ENCODE assay signal across 9 cellular contexts in genomic region chr10:15744217-15744865, GRCh38. TPM values are rescaled to one million over a fixed set of nuclear protein-coding genes. Genes with fewer than 3 reads are reported as not detected.
DNase-seq lines count a peak whose midpoint lies in the region; ATAC-seq and TF ChIP-seq lines count a peak whose summit lies in the region.
"Had no signal": no experiment of that assay in that cellular context is flagged by ENCODE, and none has a peak within 500 bp of the region (broad histone marks: within the 10 kb centered on the region; RNA-seq: fewer than 3 reads in every experiment).

No MANE protein-coding gene starts in this region.

- H3K9me3 ChIP-seq in breast epithelium, result no peaks in the 10 kb centered on the region

- no peaks in the 10 kb centered on the region for H3K4me1 ChIP-seq in breast epithelium

- H3K9me3 Mint-ChIP-seq in MCF 10A (ENCODE audit: unreplicated experiment), result no peaks in the 10 kb centered on the region
- no peaks in the 10 kb centered on the region for H3K9me3 Mint-ChIP-seq in activated T-helper 17 cell treated with anti-CD3 and anti-CD28 coated beads, Interleukin-2, amount 50 U/mL, for 72 hours
- H3K9me3 Mint-ChIP-seq: effector memory CD8-positive, alpha-beta T cell had no signal

- H3K36me3 Mint-ChIP-seq in MCF 10A (ENCODE audit: insufficient read depth, unreplicated experiment), result no peaks in the 10 kb centered on the region
- no peaks in the 10 kb centered on the region for H3K36me3 Mint-ChIP-seq in activated T-helper 17 cell treated with anti-CD3 and anti-CD28 coated beads, Interleukin-2, amount 50 U/mL, for 72 hours (ENCODE audit: low read depth)

- ATAC-seq in activated T-helper 17 cell treated with anti-CD3 and anti-CD28 coated beads, Interleukin-2, amount 50 U/mL, for 72 hours (replicated peaks), result no peak
- ATAC-seq: effector memory CD8-positive, alpha-beta T cell had no signal

- no peak for TF ChIP-seq POLR2A in breast epithelium (IDR thresholded peaks at IDR 0.05)

- H3K4me1 Mint-ChIP-seq in MCF 10A (ENCODE audit: insufficient read depth, unreplicated experiment), result no peaks in the 10 kb centered on the region
- H3K4me1 Mint-ChIP-seq in activated T-helper 17 cell treated with anti-CD3 and anti-CD28 coated beads, Interleukin-2, amount 50 U/mL, for 72 hours, result no peaks in the 10 kb centered on the region

- H3K4me3 ChIP-seq in breast epithelium (no peak overlapping the region), HFF-Myc (replicated peaks; ENCODE audit: low read depth, low read length) (no peak overlapping the region)

- no peak overlapping the region for H3K4me3 Mint-ChIP-seq in MCF 10A (ENCODE audit: unreplicated experiment)
- H3K4me3 Mint-ChIP-seq in activated T-helper 17 cell treated with anti-CD3 and anti-CD28 coated beads, Interleukin-2, amount 50 U/mL, for 72 hours, result no peak overlapping the region
- H3K4me3 Mint-ChIP-seq: effector memory CD8-positive, alpha-beta T cell had no signal

- peaks cover 49% of the 10 kb centered on the region for H3K27me3 Mint-ChIP-seq in MCF 10A (ENCODE audit: insufficient read depth, unreplicated experiment)
- peaks cover 4% of the 10 kb centered on the region for H3K27me3 Mint-ChIP-seq in activated T-helper 17 cell treated with anti-CD3 and anti-CD28 coated beads, Interleukin-2, amount 50 U/mL, for 72 hours

- intact Hi-C loops in MCF 10A (cut with micrococcal nuclease), result no loop called here
- intact Hi-C loops in breast epithelium (cut with DNase I; ENCODE audit: low total_unique reads), result no loop called here

- POLR2A ChIA-PET in MCF 10A (lab: Yijun Ruan, JAX), result no interaction called here

- H3K27ac ChIP-seq in breast epithelium, result no peak overlapping the region

- no peak overlapping the region for H3K27ac Mint-ChIP-seq in MCF 10A (ENCODE audit: low read depth, unreplicated experiment)
- H3K27ac Mint-ChIP-seq in activated T-helper 17 cell treated with anti-CD3 and anti-CD28 coated beads, Interleukin-2, amount 50 U/mL, for 72 hours, result no peak overlapping the region
- H3K27ac Mint-ChIP-seq: effector memory CD8-positive, alpha-beta T cell had no signal

- no peaks in the 10 kb centered on the region for H3K27me3 ChIP-seq in breast epithelium

- H3K36me3 ChIP-seq in breast epithelium, result no peaks in the 10 kb centered on the region

- CTCF ChIA-PET in MCF 10A (lab: Yijun Ruan, JAX), result interaction anchor here (1.0 to 1.2 kb wide), 2 partner anchors 15 to 324 kb away, joined by 3 read pairs; no protein-coding TSS in a partner anchor

- TF ChIP-seq CTCF in MCF 10A (IDR thresholded peaks at IDR 0.05; ENCODE audit: unreplicated experiment), result peak; percentile 59
- TF ChIP-seq CTCF in breast epithelium (IDR thresholded peaks at IDR 0.05), result peak in 1 of 3 donors; percentile 38
- TF ChIP-seq CTCF in HFF-Myc (IDR thresholded peaks at IDR 0.05; ENCODE audit: low read depth, low read length, missing control alignments), result peak; percentile 73

- BruUV-seq in MCF 10A (replicated peaks; lab: Mats Ljungman, UMichigan), result no TSS peak

- DNase-seq in MCF 10A (ENCODE audit: unreplicated experiment) (peak; percentile 68), breast epithelium (ENCODE audit: low spot score in 2 of 2) (no peak), HFF-Myc (ENCODE audit: extremely low read depth, low read depth) (peak; percentile 44), NCI-H446 (lab: John Stamatoyannopoulos, UW) (peak; percentile 57 to 71), inferior parietal cortex (ENCODE audit: extremely low spot score) (peak; percentile 44)
- DNase-seq in activated naive CD4-positive, alpha-beta T cell treated with anti-CD3 and anti-CD28 coated beads, Interleukin-2, amount 50 U/mL, for 16 hours, result peak; percentile 25
- peak; percentile 7 to 20 for DNase-seq in stimulated activated CD8-positive, alpha-beta memory T cell treated with anti-CD3 and anti-CD28 coated beads, Interleukin-2, amount 100 ng/mL, for 48 hours (ENCODE audit: low read depth in 2 of 2)

RNA-seq across cellular contexts. Expression of gene ITGA8, which starts 24.6 kb away (rescaled TPM):
- total RNA-seq in MCF 10A (2022) (not detected in 2 replicates), breast epithelium (1 to 10 TPM; 2.0 to 2.9 (median 2.6) TPM)
- total RNA-seq in activated T-helper 17 cell treated with anti-CD3 and anti-CD28 coated beads, Interleukin-2, amount 50 U/mL, for 72 hours, result not detected

Comparison
In these comparisons a context has a peak if more than half of its experiments do, and no peak if none do; other contexts are left out.
1. DNase-seq: peak in MCF 10A (single experiment), HFF-Myc (single experiment), NCI-H446 (2 of 2), activated naive CD4-positive, alpha-beta T cell treated with anti-CD3 and anti-CD28 coated beads, Interleukin-2, amount 50 U/mL, for 16 hours (single experiment), inferior parietal cortex (single experiment) and stimulated activated CD8-positive, alpha-beta memory T cell treated with anti-CD3 and anti-CD28 coated beads, Interleukin-2, amount 100 ng/mL, for 48 hours (2 of 2); none in breast epithelium (0 of 2).